ENCODE assay signal across 22 cellular contexts in genomic region chr7:70608229-70608628, GRCh38.
"Had no signal": no experiment of that assay in that cellular context is flagged by ENCODE, and none has a peak within 500 bp of the region (broad histone marks: within the 10 kb centered on the region; RNA-seq: fewer than 3 reads in every experiment).

No MANE protein-coding gene starts in this region.

- DNase-seq: colonic mucosa; dermis blood vessel endothelial cell; foreskin melanocyte; head of caudate nucleus; hippocampal formation; islet precursor cell; mucosa of descending colon; naive thymus-derived CD8-positive, alpha-beta T cell; psoas muscle; retina; right lobe of liver; spleen; stimulated activated CD4-positive, alpha-beta T cell treated with anti-CD3 and anti-CD28 coated beads, Interleukin-15, amount 100 ng/mL, for 24 hours; stimulated activated CD4-positive, alpha-beta T cell treated with anti-CD3 and anti-CD28 coated beads, Interleukin-2, amount 100 ng/mL, for 24 hours; stimulated activated CD4-positive, alpha-beta T cell treated with anti-CD3 and anti-CD28 coated beads, Interleukin-4, amount 100 ng/mL, for 4 hours; stimulated activated naive B cell treated with anti-CD40 and anti-IgM and Interleukin-4, amounts not matched to agents 10 μg/mL and 1 μg/mL and 100 μg/mL, for 72 hours; stomach; substantia nigra; transverse colon had no signal

- H3K36me3 ChIP-seq: colonic mucosa, neutrophil, right lobe of liver, thoracic aorta had no signal

- ATAC-seq: left lobe of liver; mucosa of descending colon; naive thymus-derived CD8-positive, alpha-beta T cell; psoas muscle; right lobe of liver; stimulated activated naive B cell treated with anti-CD40 and anti-IgM and Interleukin-4, amounts not matched to agents 10 μg/mL and 1 μg/mL and 100 μg/mL, for 72 hours had no signal

- H3K4me1 ChIP-seq: colonic mucosa, psoas muscle, spleen, stomach, transverse colon had no signal

- H3K4me3 ChIP-seq: colonic mucosa, mucosa of descending colon, psoas muscle, right lobe of liver, spleen, stomach, thoracic aorta, transverse colon had no signal

- H3K27me3 ChIP-seq: colonic mucosa, neutrophil, right lobe of liver, spleen, stomach, transverse colon had no signal

- H3K9me3 ChIP-seq: colonic mucosa, mucosa of descending colon, neutrophil, psoas muscle, right lobe of liver, stomach, thoracic aorta had no signal

- H3K27ac ChIP-seq: colonic mucosa, neutrophil, psoas muscle, right lobe of liver, spleen, stomach, thoracic aorta, transverse colon had no signal
